Comparison of ENCODE assay signal across 1 cellular context in genomic region chr11:207213-208176, GRCh38.
A peak's percentile ranks its signal among the peaks of the same experiment; 100 is the strongest.
TF ChIP-seq lines count a peak whose summit lies in the region.

Gene BET1L, minus strand, starts transcription at chr11:207399. Its CDS starts 78 bp downstream, at chr11:207321.
Gene RIC8A, plus strand, starts transcription at chr11:207708. Its CDS starts 1,147 bp downstream, at chr11:208855.

TF ChIP-seq in HepG2, 621 proteins besides CTCF, POLR2A, EP300 and RAD21 (continued from another document and continues in another):
- no peak for TF ChIP-seq ZNF503 (CRISPR knock-in tag; IDR thresholded peaks at IDR 0.05)
- no peak for TF ChIP-seq GABPA (IDR thresholded peaks at IDR 0.05; ENCODE audit: low read depth, low read length)
- TF ChIP-seq GABPA (CRISPR knock-in tag; IDR thresholded peaks at IDR 0.05; ENCODE audit: low read depth) = peak; percentile 93
- TF ChIP-seq ZBTB2 (CRISPR knock-in tag; IDR thresholded peaks at IDR 0.05; ENCODE audit: low read depth) = peak; percentile 66; the same call in 1 of the 2 replicates
- TF ChIP-seq ZNF329 (CRISPR knock-in tag; IDR thresholded peaks at IDR 0.05; ENCODE audit: low read depth) = peak; percentile 84; the same call in 1 of the 2 replicates
- TF ChIP-seq ZFAT (CRISPR knock-in tag; conservative IDR thresholded peaks at IDR 0.05) = no peak
- TF ChIP-seq KMT2A (CRISPR knock-in tag; IDR thresholded peaks at IDR 0.05) = peak; percentile 75; the same call in 1 of the 2 replicates
- TF ChIP-seq ARID2 (CRISPR knock-in tag; IDR thresholded peaks at IDR 0.05; ENCODE audit: borderline replicate concordance) = no peak
- no peak for TF ChIP-seq SATB2 (CRISPR knock-in tag; IDR thresholded peaks at IDR 0.05)
- no peak for TF ChIP-seq RNF2 (conservative IDR thresholded peaks at IDR 0.05; ENCODE audit: low read depth)
- TF ChIP-seq MED1 (CRISPR knock-in tag; IDR thresholded peaks at IDR 0.05) = peak; percentile 69
- peak; percentile 28; the same call in 1 of the 2 replicates for TF ChIP-seq TBX3 (IDR thresholded peaks at IDR 0.05; ENCODE audit: borderline replicate concordance)
- 0 out of 2 replicates have a peak, but pooled peaks have one; percentile 12 for TF ChIP-seq ZNF263 (CRISPR knock-in tag; IDR thresholded peaks at IDR 0.05)
- peak; percentile 98 for TF ChIP-seq RBFOX2 (IDR thresholded peaks at IDR 0.05; ENCODE audit: low read depth, low read length)
- TF ChIP-seq KDM6A (CRISPR knock-in tag; IDR thresholded peaks at IDR 0.05; ENCODE audit: low read depth) = no peak
- no peak for TF ChIP-seq MATR3 (CRISPR knock-in tag; IDR thresholded peaks at IDR 0.05)
- peak; percentile 82; the same call in 1 of the 2 replicates for TF ChIP-seq SPEN (CRISPR knock-in tag; IDR thresholded peaks at IDR 0.05; ENCODE audit: low read depth)
- TF ChIP-seq SP5 (CRISPR knock-in tag; IDR thresholded peaks at IDR 0.05; ENCODE audit: borderline replicate concordance, low read depth) = peak; percentile 81; the same call in 1 of the 2 replicates
- peak; percentile 69; the same call in 1 of the 2 replicates for TF ChIP-seq NFKB2 (CRISPR knock-in tag; IDR thresholded peaks at IDR 0.05; ENCODE audit: borderline replicate concordance)
- TF ChIP-seq ELK4 (CRISPR knock-in tag; IDR thresholded peaks at IDR 0.05; ENCODE audit: borderline replicate concordance) = peak; percentile 56; the same call in 1 of the 2 replicates
- no peak for TF ChIP-seq SUZ12 (IDR thresholded peaks at IDR 0.05; ENCODE audit: low read depth, low read length)
- peak; percentile 89 for TF ChIP-seq ZNF816 (CRISPR knock-in tag; IDR thresholded peaks at IDR 0.05; ENCODE audit: borderline replicate concordance)
- no peak for TF ChIP-seq FLYWCH1 (CRISPR knock-in tag; IDR thresholded peaks at IDR 0.05)
- TF ChIP-seq KMT2B (CRISPR knock-in tag; IDR thresholded peaks at IDR 0.05) = no peak
- TF ChIP-seq ZNF18 (CRISPR knock-in tag; IDR thresholded peaks at IDR 0.05; ENCODE audit: insufficient replicate concordance) = no peak
- TF ChIP-seq ZNF468 (CRISPR knock-in tag; IDR thresholded peaks at IDR 0.05) = peak; percentile 86; the same call in 1 of the 2 replicates
- TF ChIP-seq ZNF3 (CRISPR knock-in tag; IDR thresholded peaks at IDR 0.05) = no peak
- peak; percentile 66 for TF ChIP-seq KDM4B (CRISPR knock-in tag; IDR thresholded peaks at IDR 0.05)
- peak; percentile 52 for TF ChIP-seq ZMYM4 (CRISPR knock-in tag; IDR thresholded peaks at IDR 0.05)
- peak; percentile 66; the same call in 1 of the 2 replicates for TF ChIP-seq ZNF414 (CRISPR knock-in tag; IDR thresholded peaks at IDR 0.05)
- peak; percentile 66 for TF ChIP-seq PAXIP1 (CRISPR knock-in tag; conservative IDR thresholded peaks at IDR 0.05)
- TF ChIP-seq FOXO1 (CRISPR knock-in tag; IDR thresholded peaks at IDR 0.05) = peak; percentile 60
- peak; percentile 43; the same call in 1 of the 2 replicates for TF ChIP-seq ZNF709 (CRISPR knock-in tag; IDR thresholded peaks at IDR 0.05)
- TF ChIP-seq ZNF24 (IDR thresholded peaks at IDR 0.05) = no peak
- TF ChIP-seq SOX5 (CRISPR knock-in tag; IDR thresholded peaks at IDR 0.05; ENCODE audit: borderline replicate concordance) = peak; percentile 54; the same call in 1 of the 2 replicates
- TF ChIP-seq HNRNPLL (IDR thresholded peaks at IDR 0.05; ENCODE audit: low read depth, low read length, poor library complexity, severe bottlenecking) = peak; percentile 75
- TF ChIP-seq ZNF207 (IDR thresholded peaks at IDR 0.05; ENCODE audit: borderline replicate concordance) = no peak
- TF ChIP-seq TRAFD1 (CRISPR knock-in tag; IDR thresholded peaks at IDR 0.05; ENCODE audit: borderline replicate concordance) = no peak
- no peak for TF ChIP-seq KAT7 (CRISPR knock-in tag; IDR thresholded peaks at IDR 0.05; ENCODE audit: borderline replicate concordance)
- TF ChIP-seq NR3C1 (CRISPR knock-in tag; IDR thresholded peaks at IDR 0.05) = no peak
- no peak; the same call in 1 of the 2 replicates for TF ChIP-seq MYNN (CRISPR knock-in tag; IDR thresholded peaks at IDR 0.05; ENCODE audit: low read depth)
- TF ChIP-seq ZNF234 (CRISPR knock-in tag; conservative IDR thresholded peaks at IDR 0.05) = peak; percentile 82; the same call in 1 of the 2 replicates
- peak; percentile 92 for TF ChIP-seq MAX (IDR thresholded peaks at IDR 0.05)
- no peak for TF ChIP-seq GRHL1 (CRISPR knock-in tag; conservative IDR thresholded peaks at IDR 0.05)
- peak; percentile 72; the same call in 1 of the 2 replicates for TF ChIP-seq KDM5A (IDR thresholded peaks at IDR 0.05; ENCODE audit: borderline replicate concordance, low read length)
- TF ChIP-seq ZNF850 (CRISPR knock-in tag; conservative IDR thresholded peaks at IDR 0.05) = peak; percentile 79; the same call in 1 of the 2 replicates
- 0 out of 2 replicates have a peak, but pooled peaks have one; percentile 41 for TF ChIP-seq MTA1 (CRISPR knock-in tag; IDR thresholded peaks at IDR 0.05; ENCODE audit: borderline replicate concordance)
- TF ChIP-seq ZNF354B (CRISPR knock-in tag; IDR thresholded peaks at IDR 0.05) = no peak
- peak; percentile 97 for TF ChIP-seq HDAC1 (CRISPR knock-in tag; IDR thresholded peaks at IDR 0.05)
- TF ChIP-seq NCOA1 (CRISPR knock-in tag; IDR thresholded peaks at IDR 0.05) = no peak; the same call in 1 of the 2 replicates
- TF ChIP-seq SKIL (CRISPR knock-in tag; IDR thresholded peaks at IDR 0.05; ENCODE audit: borderline replicate concordance) = no peak
